ENCODE assay signal across 8 cellular contexts in genomic region chr3:50292924-50293801, GRCh38. TPM values are rescaled to one million over a fixed set of nuclear protein-coding genes. Genes with fewer than 3 reads are reported as not detected.
DNase-seq lines count a peak whose midpoint lies in the region; ATAC-seq and TF ChIP-seq lines count a peak whose summit lies in the region.

No MANE protein-coding gene starts in this region.

- no peaks in the 10 kb centered on the region for H3K9me2 ChIP-seq in OCI-LY7 (ENCODE audit: insufficient read depth, low read length)

- peaks cover 25% of the 10 kb centered on the region for H3K4me1 Mint-ChIP-seq in CD4-positive, alpha-beta T cell (ENCODE audit: low read depth)
- H3K4me1 Mint-ChIP-seq in neural crest cell = peaks cover 17% of the 10 kb centered on the region

- TF ChIP-seq CTCF in CD4-positive, alpha-beta T cell (IDR thresholded peaks at IDR 0.05) = no peak
- TF ChIP-seq CTCF in OCI-LY7 (conservative IDR thresholded peaks at IDR 0.05; ENCODE audit: low read length) = no peak
- no peak for TF ChIP-seq CTCF in neural crest cell (conservative IDR thresholded peaks at IDR 0.05)

- POLR2A ChIA-PET in CD4-positive, alpha-beta T cell (lab: Charles Lee) = interaction anchor here (0.6 to 3.3 kb wide), 17 partner anchors 24 to 1689 kb away, joined by 3 to 28 read pairs (median 4); partner anchors contain the start of genes CYB561D2, GNAI2, NPRL2 and RASSF1
- POLR2A ChIA-PET in OCI-LY7 (lab: Charles Lee) = interaction anchor here (0.6 to 2.1 kb wide), 3 partner anchors 13 to 1096 kb away, joined by 3 to 10 read pairs (median 3); no protein-coding TSS in a partner anchor

- H3K27ac Mint-ChIP-seq in CD4-positive, alpha-beta T cell = peak overlapping the region; percentile 93
- peak overlapping the region; percentile 97 for H3K27ac Mint-ChIP-seq in neural crest cell (ENCODE audit: unreplicated experiment)

- BruUV-seq in OCI-LY7 (replicated peaks; lab: Mats Ljungman, UMichigan) = no TSS peak

- no peaks in the 10 kb centered on the region for H4K20me1 ChIP-seq in OCI-LY7 (ENCODE audit: insufficient read depth, low read length)

- peak overlapping the region; percentile 48 for H3K27ac ChIP-seq in CD4-positive, alpha-beta T cell (ENCODE audit: low read depth, low read length)
- H3K27ac ChIP-seq in OCI-LY7 (ENCODE audit: low read depth, low read length, poor library complexity, severe bottlenecking) = peak overlapping the region; percentile 32

- H3K79me2 ChIP-seq in OCI-LY7 (ENCODE audit: insufficient read depth, low read depth, low read length) = peaks cover 20% of the 10 kb centered on the region

- peak overlapping the region; percentile 95 for H3K4me3 Mint-ChIP-seq in CD4-positive, alpha-beta T cell
- peak overlapping the region; percentile 85 for H3K4me3 Mint-ChIP-seq in neural crest cell

- H3K9ac ChIP-seq in endocrine pancreas (ENCODE audit: control insufficient read depth, insufficient read depth, low read length) = peak overlapping the region; percentile 63

- intact Hi-C loops in CD4-positive, alpha-beta T cell (cut with DNase I, micrococcal nuclease) = loop anchor here in 1 of 2 experiments (2.0 to 5.0 kb wide), 2 partner anchors 58 to 351 kb away; partner anchors contain the start of genes CYB561D2, NPRL2 and RBM6
- intact Hi-C loops in OCI-LY7 (cut with micrococcal nuclease; ENCODE audit: unreplicated experiment) = no loop called here

- peaks cover 23% of the 10 kb centered on the region for H3K36me3 Mint-ChIP-seq in CD4-positive, alpha-beta T cell (ENCODE audit: low read depth)
- no peaks in the 10 kb centered on the region for H3K36me3 Mint-ChIP-seq in neural crest cell (ENCODE audit: low read depth)

- peaks cover 11% of the 10 kb centered on the region for H3K4me1 ChIP-seq in OCI-LY7 (ENCODE audit: insufficient read depth, low read length, poor library complexity, severe bottlenecking)
- H3K4me1 ChIP-seq in endocrine pancreas (ENCODE audit: control insufficient read depth, insufficient read depth, low read length) = no peaks in the 10 kb centered on the region

- H3K27me3 Mint-ChIP-seq in CD4-positive, alpha-beta T cell = no peaks in the 10 kb centered on the region
- H3K27me3 Mint-ChIP-seq in neural crest cell (ENCODE audit: low read depth) = no peaks in the 10 kb centered on the region

- H3K9me3 ChIP-seq in CD4-positive, alpha-beta T cell (ENCODE audit: control insufficient read depth, low read length) = no peaks in the 10 kb centered on the region
- H3K9me3 ChIP-seq in OCI-LY7 (ENCODE audit: low read length) (no peaks in the 10 kb centered on the region), endocrine pancreas (ENCODE audit: control insufficient read depth, low read length) (no peaks in the 10 kb centered on the region)

- DNase-seq in CD4-positive, alpha-beta T cell = no peak
- DNase-seq in OCI-LY7 (ENCODE audit: low spot score) (peak; percentile 14), neural crest cell (ENCODE audit: low read depth, low spot score) (no peak), glomerular visceral epithelial cell (ENCODE audit: extremely low spot score) (no peak), NCI-H1417 treated with DMSO at 0.1 percent for 48 hours (lab: John Stamatoyannopoulos, UW) (no peak)
- no peak for DNase-seq in stimulated activated CD4-positive, alpha-beta T cell treated with anti-CD3 and anti-CD28 coated beads, Interleukin-4, amount 100 ng/mL, for 1 hour

- H2AFZ ChIP-seq in OCI-LY7 (ENCODE audit: low read length) = peak overlapping the region; percentile 65

- no peak for ATAC-seq in CD4-positive, alpha-beta T cell (ENCODE audit: poor library complexity)
- ATAC-seq in HG02763 (IDR thresholded peaks at IDR 0.05; ENCODE audit: unreplicated experiment) = no peak

- no peaks in the 10 kb centered on the region for H3K9me3 Mint-ChIP-seq in CD4-positive, alpha-beta T cell
- H3K9me3 Mint-ChIP-seq in neural crest cell = no peaks in the 10 kb centered on the region

- H3K36me3 ChIP-seq in OCI-LY7 (ENCODE audit: insufficient read depth, low read length) (peaks cover 25% of the 10 kb centered on the region), endocrine pancreas (ENCODE audit: control insufficient read depth, insufficient read depth, low read length) (peaks cover 3% of the 10 kb centered on the region)

- H3K27me3 ChIP-seq in CD4-positive, alpha-beta T cell (ENCODE audit: control insufficient read depth, insufficient read depth, low read length) = no peaks in the 10 kb centered on the region
- no peaks in the 10 kb centered on the region for H3K27me3 ChIP-seq in endocrine pancreas (ENCODE audit: control insufficient read depth, insufficient read depth, low read length)

- peak overlapping the region; percentile 89 for H3K4me3 ChIP-seq in OCI-LY7 (ENCODE audit: low read depth, low read length, poor library complexity, severe bottlenecking)
- H3K4me3 ChIP-seq in endocrine pancreas (ENCODE audit: control insufficient read depth, insufficient read depth, low read length) = peak overlapping the region; percentile 15

- CTCF ChIA-PET in CD4-positive, alpha-beta T cell (lab: Charles Lee) = interaction anchor here (1.0 to 2.4 kb wide), 5 partner anchors 17 to 47 kb away, joined by 3 to 9 read pairs (median 4); no protein-coding TSS in a partner anchor
- CTCF ChIA-PET in OCI-LY7 (lab: Charles Lee; ENCODE audit: unreplicated experiment) = interaction anchor here (0.6 to 2.0 kb wide), 2 partner anchors 27 to 31 kb away, joined by 3 to 5 read pairs; no protein-coding TSS in a partner anchor

- H3K4me2 ChIP-seq in OCI-LY7 (ENCODE audit: low read length) = peak overlapping the region; percentile 82

RNA-seq across cellular contexts. Expression of gene IFRD2, which starts 0.9 kb away (rescaled TPM):
- total RNA-seq in CD4-positive, alpha-beta T cell = 10 to 100 TPM; 30.0 to 30.4 TPM
- 73.1 and 95.5 TPM in 2 replicates for total RNA-seq in OCI-LY7 (2014; rRNA removed; shearing (Covaris generic))
- total RNA-seq in OCI-LY7 (2022) (93.3 and 97.3 TPM in 2 replicates), neural crest cell (69.2 and 77.1 TPM in 2 replicates)

RNA-seq across cellular contexts. Expression of gene HYAL3, which starts 6.0 kb away (rescaled TPM):
- total RNA-seq in CD4-positive, alpha-beta T cell = 1 to 10 TPM; 3.0 to 3.2 TPM
- total RNA-seq in OCI-LY7 (2014; rRNA removed; shearing (Covaris generic)) = 1.2 and 2.7 TPM in 2 replicates
- total RNA-seq in OCI-LY7 (2022) (3.5 and 4.4 TPM in 2 replicates), neural crest cell (2.9 and 4.4 TPM in 2 replicates)

RNA-seq across cellular contexts. Expression of gene NAA80, which starts 6.0 kb away (rescaled TPM):
- total RNA-seq in CD4-positive, alpha-beta T cell = 10 to 100 TPM; 47.0 to 48.8 TPM
- total RNA-seq in OCI-LY7 (2014; rRNA removed; shearing (Covaris generic)) = 13.6 and 18.7 TPM in 2 replicates
- 18.7 and 21.7 TPM in 2 replicates for total RNA-seq in OCI-LY7 (2022)
- 9.7 and 10.7 TPM in 2 replicates for total RNA-seq in neural crest cell

RNA-seq across cellular contexts. Expression of gene HYAL1, which starts 10.2 kb away (rescaled TPM):
- under 1 TPM in 1 of 2 experiments, not detected in 1; 0.38 TPM for total RNA-seq in CD4-positive, alpha-beta T cell
- total RNA-seq in OCI-LY7 (2014; rRNA removed; shearing (Covaris generic)) = 0.85 and 2.8 TPM in 2 replicates
- total RNA-seq in OCI-LY7 (2022) (0.33 and 0.36 TPM in 2 replicates), neural crest cell (2.0 and 2.5 TPM in 2 replicates)

RNA-seq across cellular contexts. Expression of gene LSMEM2, which starts 14.3 kb away (rescaled TPM):
- under 1 TPM in 1 of 2 experiments, not detected in 1; 0.22 TPM for total RNA-seq in CD4-positive, alpha-beta T cell
- not detected in 2 replicates for total RNA-seq in OCI-LY7 (2014; rRNA removed; shearing (Covaris generic))
- total RNA-seq in OCI-LY7 (2022) (not detected in 2 replicates), neural crest cell (not detected in 2 replicates)
